Comparison of ENCODE assay signal across 7 cellular contexts in the genomic region with DNA sequence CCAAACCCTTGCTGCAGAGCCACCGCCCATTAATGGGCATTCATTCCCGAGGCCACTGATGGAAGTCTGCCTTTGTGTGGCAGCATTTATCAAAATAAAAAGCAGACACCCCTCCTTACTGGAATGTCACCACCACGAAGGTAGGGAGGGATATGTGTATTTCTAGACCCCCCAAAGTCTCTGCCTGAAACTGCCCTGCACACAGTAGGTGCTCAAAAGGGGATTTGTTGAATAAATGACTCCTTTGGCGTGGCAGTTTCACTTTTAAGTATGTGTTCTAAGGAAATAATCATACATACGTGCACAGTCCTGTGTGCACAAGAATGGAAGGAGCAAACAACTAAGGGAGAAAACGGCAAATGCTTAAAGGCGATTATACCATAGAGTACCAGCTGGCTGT. TPM values are rescaled to one million over a fixed set of nuclear protein-coding genes. Genes with fewer than 3 reads are reported as not detected.
DNase-seq lines count a peak whose midpoint lies in the region; ATAC-seq and TF ChIP-seq lines count a peak whose summit lies in the region.

No MANE protein-coding gene starts in this region.

- H3K9ac ChIP-seq in HCT116 (ENCODE audit: low read length): peak overlapping the region; percentile 74

- ATAC-seq in HCT116: no peak
- no peak for ATAC-seq in gastroesophageal sphincter

- TF ChIP-seq CTCF in HCT116 (IDR thresholded peaks at IDR 0.05 in 2 of 3, conservative IDR thresholded peaks at IDR 0.05 in 1 of 3; ENCODE audit: borderline replicate concordance in 1 of 3, insufficient read depth in 1 of 3, low read depth in 2 of 3, low read length in 2 of 3) (no peak), VCaP (conservative IDR thresholded peaks at IDR 0.05) (no peak), gastroesophageal sphincter (IDR thresholded peaks at IDR 0.05) (no peak)

- RAD21 ChIA-PET in HCT116 (lab: Charles Lee; ENCODE audit: low non-redundant PET in 1 of 2, low total read pairs in 2 of 2, uncharacterized antibody in 2 of 2, unreplicated experiment in 2 of 2): no interaction called here

- peak overlapping the region; percentile 61 to 72 for H3K4me3 ChIP-seq in HCT116 (replicated peaks in 1 of 2; ENCODE audit: low read depth in 1 of 2, low read length in 2 of 2)
- peak overlapping the region; percentile 59 to 94 for H3K4me3 ChIP-seq in gastroesophageal sphincter
- peak overlapping the region; percentile 34 to 49 (median 43) for H3K4me3 ChIP-seq in skin epidermis

- TF ChIP-seq RAD21 in HCT116 (IDR thresholded peaks at IDR 0.05; ENCODE audit: low read depth): no peak

- H3K9me2 ChIP-seq in HCT116 (ENCODE audit: insufficient read depth): no peaks in the 10 kb centered on the region

- H3K27ac ChIP-seq in HCT116 (ENCODE audit: low read depth, low read length) (peak overlapping the region; percentile 84), VCaP (peak overlapping the region; percentile 69), gastroesophageal sphincter (peak overlapping the region; percentile 84 to 97 (median 92)), skin epidermis (peak overlapping the region; percentile 53 to 95 (median 84))

- intact Hi-C loops in HCT116 (cut with micrococcal nuclease): no loop called here

- H3K79me2 ChIP-seq in HCT116 (ENCODE audit: insufficient read depth, low read length): no peaks in the 10 kb centered on the region

- H2AFZ ChIP-seq in HCT116 (ENCODE audit: low read depth, low read length, poor library complexity, severe bottlenecking): no peak overlapping the region

- H3K4me1 ChIP-seq in HCT116 (ENCODE audit: control insufficient read depth in 1 of 2, insufficient read depth in 2 of 2, low read length in 2 of 2) (peaks cover 6 to 12% of the 10 kb centered on the region in 2 experiments; a peak in 3 of 4 replicates), gastroesophageal sphincter (peaks cover 0 to 12% (median 0%) of the 10 kb centered on the region in 3 donors)

- H3K36me3 ChIP-seq in HCT116 (ENCODE audit: control insufficient read depth in 1 of 2, insufficient read depth in 2 of 2, low read length in 2 of 2): no peaks in the 10 kb centered on the region
- H3K36me3 ChIP-seq in gastroesophageal sphincter: no peaks in the 10 kb centered on the region

- H3K4me2 ChIP-seq in HCT116 (ENCODE audit: low read length): peak overlapping the region; percentile 90

- H3K9me3 ChIP-seq in HCT116 (ENCODE audit: control insufficient read depth in 1 of 2, insufficient read depth in 1 of 2, low read depth in 1 of 2, low read length in 2 of 2): no peaks in the 10 kb centered on the region
- H3K9me3 ChIP-seq in gastroesophageal sphincter: no peaks in the 10 kb centered on the region

- no TSS peak for BruUV-seq in HCT116 (replicated peaks; lab: Mats Ljungman, UMichigan)

- TF ChIP-seq EP300 in gastroesophageal sphincter (IDR thresholded peaks at IDR 0.05): no peak

- WGBS in gastroesophageal sphincter (ENCODE audit: low coverage in 1 of 2), 2 donors: 46% methylated on average over 6 of the region's 7 CpGs; no CpG with 5 or more reads in 1 of the 2 donors

- no peaks in the 10 kb centered on the region for H3K27me3 ChIP-seq in HCT116 (ENCODE audit: insufficient read depth, low read length)
- H3K27me3 ChIP-seq in gastroesophageal sphincter: no peaks in the 10 kb centered on the region

- H4K20me1 ChIP-seq in HCT116 (ENCODE audit: insufficient read depth): no peaks in the 10 kb centered on the region

- DNase-seq in HCT116 (ENCODE audit: low read depth, low spot score) (no peak), LoVo (ENCODE audit: low spot score) (no peak), H4 (ENCODE audit: low spot score) (no peak), NCI-H1694 treated with DMSO at 0.1 percent for 48 hours (lab: John Stamatoyannopoulos, UW) (no peak)

- POLR2A ChIA-PET in HCT116 (lab: Charles Lee): interaction anchor here (1.1 to 1.4 kb wide), 3 partner anchors 9 to 64 kb away, joined by 3 to 6 read pairs (median 5); a partner anchor contains a TSS

- CTCF ChIA-PET in HCT116 (lab: Charles Lee): no interaction called here

- no peak for TF ChIP-seq POLR2A in HCT116 (IDR thresholded peaks at IDR 0.05; ENCODE audit: borderline replicate concordance, extremely low read depth, insufficient read depth, insufficient read length)
- TF ChIP-seq POLR2A in gastroesophageal sphincter (IDR thresholded peaks at IDR 0.05): no peak

TF ChIP-seq in HCT116, 20 proteins besides CTCF, POLR2A, EP300 and RAD21:
- TF ChIP-seq CBX3 (IDR thresholded peaks at IDR 0.05; ENCODE audit: low read depth) (no peak), EGR1 (IDR thresholded peaks at IDR 0.05; ENCODE audit: low read depth) (no peak), EZH2 (IDR thresholded peaks at IDR 0.05) (no peak), ELF1 (IDR thresholded peaks at IDR 0.05; ENCODE audit: borderline replicate concordance, low read depth) (no peak), SIN3A (IDR thresholded peaks at IDR 0.05; ENCODE audit: low read depth) (no peak), ZNF274 (IDR thresholded peaks at IDR 0.05; ENCODE audit: low read depth, low read length) (no peak), TCF7L2 (IDR thresholded peaks at IDR 0.05; ENCODE audit: borderline replicate concordance, extremely low read depth, insufficient read depth, insufficient read length) (no peak), CEBPB (IDR thresholded peaks at IDR 0.05; ENCODE audit: low read depth) (no peak), JUND (IDR thresholded peaks at IDR 0.05) (no peak), FOSL1 (IDR thresholded peaks at IDR 0.05; ENCODE audit: low read depth) (no peak), SP1 (IDR thresholded peaks at IDR 0.05; ENCODE audit: low read depth) (no peak), YY1 (IDR thresholded peaks at IDR 0.05; ENCODE audit: extremely low read depth, insufficient replicate concordance, low read depth, low read length) (no peak)
- TF ChIP-seq, protein P1, sequence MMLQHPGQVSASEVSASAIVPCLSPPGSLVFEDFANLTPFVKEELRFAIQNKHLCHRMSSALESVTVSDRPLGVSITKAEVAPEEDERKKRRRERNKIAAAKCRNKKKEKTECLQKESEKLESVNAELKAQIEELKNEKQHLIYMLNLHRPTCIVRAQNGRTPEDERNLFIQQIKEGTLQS (IDR thresholded peaks at IDR 0.05): no peak
- TF ChIP-seq, protein P2, sequence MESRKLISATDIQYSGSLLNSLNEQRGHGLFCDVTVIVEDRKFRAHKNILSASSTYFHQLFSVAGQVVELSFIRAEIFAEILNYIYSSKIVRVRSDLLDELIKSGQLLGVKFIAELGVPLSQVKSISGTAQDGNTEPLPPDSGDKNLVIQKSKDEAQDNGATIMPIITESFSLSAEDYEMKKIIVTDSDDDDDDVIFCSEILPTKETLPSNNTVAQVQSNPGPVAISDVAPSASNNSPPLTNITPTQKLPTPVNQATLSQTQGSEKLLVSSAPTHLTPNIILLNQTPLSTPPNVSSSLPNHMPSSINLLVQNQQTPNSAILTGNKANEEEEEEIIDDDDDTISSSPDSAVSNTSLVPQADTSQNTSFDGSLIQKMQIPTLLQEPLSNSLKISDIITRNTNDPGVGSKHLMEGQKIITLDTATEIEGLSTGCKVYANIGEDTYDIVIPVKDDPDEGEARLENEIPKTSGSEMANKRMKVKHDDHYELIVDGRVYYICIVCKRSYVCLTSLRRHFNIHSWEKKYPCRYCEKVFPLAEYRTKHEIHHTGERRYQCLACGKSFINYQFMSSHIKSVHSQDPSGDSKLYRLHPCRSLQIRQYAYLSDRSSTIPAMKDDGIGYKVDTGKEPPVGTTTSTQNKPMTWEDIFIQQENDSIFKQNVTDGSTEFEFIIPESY (IDR thresholded peaks at IDR 0.05; ENCODE audit: extremely low read depth, insufficient replicate concordance, low read length): no peak
- TF ChIP-seq, protein P3, sequence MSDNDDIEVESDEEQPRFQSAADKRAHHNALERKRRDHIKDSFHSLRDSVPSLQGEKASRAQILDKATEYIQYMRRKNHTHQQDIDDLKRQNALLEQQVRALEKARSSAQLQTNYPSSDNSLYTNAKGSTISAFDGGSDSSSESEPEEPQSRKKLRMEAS (IDR thresholded peaks at IDR 0.05): no peak

RNA-seq across cellular contexts. Expression of a gene that starts 23.6 kb away (rescaled TPM):
- total RNA-seq in HCT116 (2021; ENCODE audit: unreplicated experiment): not detected
- polyA plus RNA-seq in HCT116 (2012): not detected in 2 replicates
- total RNA-seq in gastroesophageal sphincter: not detected
- not detected in 2 replicates for total RNA-seq in H4 (2014; rRNA removed; shearing (Covaris generic))

RNA-seq across cellular contexts. Expression of a gene that starts 41.4 kb away (rescaled TPM):
- total RNA-seq in HCT116 (2021; ENCODE audit: unreplicated experiment) (16.3 TPM), gastroesophageal sphincter (10 to 100 TPM in 1 of 4 donors, 1 to 10 TPM in 3; 3.4 to 11.7 (median 5.1) TPM)
- polyA plus RNA-seq in HCT116 (2012): 13.1 and 14.2 TPM in 2 replicates
- total RNA-seq in H4 (2014; rRNA removed; shearing (Covaris generic)): 11.8 and 13.6 TPM in 2 replicates

RNA-seq across cellular contexts. Expression of a gene that starts 48.5 kb away (rescaled TPM):
- 0.34 TPM for total RNA-seq in HCT116 (2021; ENCODE audit: unreplicated experiment)
- 0.05 TPM in 1 of 2 replicates, not detected in the other for polyA plus RNA-seq in HCT116 (2012)
- total RNA-seq in gastroesophageal sphincter: not detected
- not detected in 2 replicates for total RNA-seq in H4 (2014; rRNA removed; shearing (Covaris generic))

RNA-seq across cellular contexts. Expression of a gene that starts 54.3 kb away (rescaled TPM):
- 0.84 TPM for total RNA-seq in HCT116 (2021; ENCODE audit: unreplicated experiment)
- 0.27 and 0.39 TPM in 2 replicates for polyA plus RNA-seq in HCT116 (2012)
- 1 to 10 TPM; 1.6 to 5.4 (median 3.7) TPM for total RNA-seq in gastroesophageal sphincter
- total RNA-seq in H4 (2014; rRNA removed; shearing (Covaris generic)): 0.10 and 0.16 TPM in 2 replicates
